Comparison of ENCODE assay signal across 13 cellular contexts in genomic region chr6:106800379-106800778, GRCh38.
"Had no signal": no experiment of that assay in that cellular context is flagged by ENCODE, and none has a peak within 500 bp of the region (broad histone marks: within the 10 kb centered on the region; RNA-seq: fewer than 3 reads in every experiment).

No MANE protein-coding gene starts in this region.

- FAIRE-seq: urothelium cell line had no signal

- H3K4me3 Mint-ChIP-seq: activated naive CD8-positive, alpha-beta T cell treated with anti-CD3 and anti-CD28 coated beads, Interleukin-2, amount 50 U/mL, for 24 hours; activated T-helper 17 cell treated with anti-CD3 and anti-CD28 coated beads, Interleukin-2, amount 50 U/mL, for 72 hours; neural progenitor cell had no signal

- DNase-seq: activated CD4-positive, alpha-beta T cell treated with anti-CD3 and anti-CD28 coated beads, Interleukin-2, amount 50 U/mL, for 48 hours; activated naive CD4-positive, alpha-beta T cell treated with Interleukin-2 at 50 U/mL for 16 hours; activated naive CD8-positive, alpha-beta T cell treated with anti-CD3 and anti-CD28 coated beads, Interleukin-2, amount 50 U/mL, for 24 hours; aorta; foreskin fibroblast; glutamatergic neuron; midbrain; ovary; stimulated activated CD4-positive, alpha-beta T cell treated with anti-CD3 and anti-CD28 coated beads, Interleukin-12 subunit alpha, Interleukin-12 subunit beta, amount 100 ng/mL, for 4 hours; stimulated activated CD4-positive, alpha-beta T cell treated with anti-CD3 and anti-CD28 coated beads, Interleukin-2, amount 100 ng/mL, for 24 hours had no signal

- H3K4me1 Mint-ChIP-seq: activated T-helper 17 cell treated with anti-CD3 and anti-CD28 coated beads, Interleukin-2, amount 50 U/mL, for 72 hours had no signal

- H3K27ac Mint-ChIP-seq: activated naive CD8-positive, alpha-beta T cell treated with anti-CD3 and anti-CD28 coated beads, Interleukin-2, amount 50 U/mL, for 24 hours; activated T-helper 17 cell treated with anti-CD3 and anti-CD28 coated beads, Interleukin-2, amount 50 U/mL, for 72 hours; neural progenitor cell had no signal

- H3K27ac ChIP-seq: neural progenitor cell, ovary had no signal

- H3K9me3 ChIP-seq: ovary had no signal

- H3K36me3 ChIP-seq: neural progenitor cell, ovary had no signal

- H3K36me3 Mint-ChIP-seq: neural progenitor cell had no signal

- H3K27me3 ChIP-seq: neural progenitor cell, ovary had no signal

- H3K9me3 Mint-ChIP-seq: activated naive CD8-positive, alpha-beta T cell treated with anti-CD3 and anti-CD28 coated beads, Interleukin-2, amount 50 U/mL, for 24 hours; activated T-helper 17 cell treated with anti-CD3 and anti-CD28 coated beads, Interleukin-2, amount 50 U/mL, for 72 hours; neural progenitor cell had no signal

- H3K4me3 ChIP-seq: neural progenitor cell, ovary had no signal

- ATAC-seq: activated naive CD8-positive, alpha-beta T cell treated with anti-CD3 and anti-CD28 coated beads, Interleukin-2, amount 50 U/mL, for 24 hours; activated T-helper 17 cell treated with anti-CD3 and anti-CD28 coated beads, Interleukin-2, amount 50 U/mL, for 72 hours had no signal
